15 cellular contexts compared by ENCODE assay signal in the genomic region with DNA sequence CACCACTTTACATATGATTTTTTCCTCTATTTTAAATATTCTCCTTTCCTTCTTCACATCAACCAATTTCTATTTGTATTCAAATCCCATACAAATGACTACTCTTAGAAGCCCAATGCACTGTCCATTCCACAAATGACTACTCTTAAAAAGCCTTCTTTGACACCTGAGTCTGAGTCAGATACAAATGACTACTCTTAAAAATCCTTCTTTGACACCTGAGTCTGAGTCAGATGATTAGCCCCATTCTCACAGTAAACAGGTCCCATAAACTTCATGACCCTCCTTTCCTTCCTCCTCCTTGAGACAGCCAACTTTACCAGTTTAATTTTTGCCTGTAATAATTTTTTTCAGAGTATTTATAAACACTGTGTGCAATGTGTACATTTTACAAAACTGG.
"Had no signal": no experiment of that assay in that cellular context is flagged by ENCODE, and none has a peak within 500 bp of the region (broad histone marks: within the 10 kb centered on the region; RNA-seq: fewer than 3 reads in every experiment).

No MANE protein-coding gene starts in this region.

- ATAC-seq: left lung, right lobe of liver had no signal

- H3K9me3 Mint-ChIP-seq: activated CD4-positive, alpha-beta T cell treated with anti-CD3 and anti-CD28 coated beads, Interleukin-2, amount 10 ng/mL, durations not matched to agents 7 days and 5 days; activated T-helper 2 cell treated with anti-CD3 and anti-CD28 coated beads, Interferon-gamma antibody, Interleukin-2, Interleukin-4, amounts not matched to agents 10 μg/mL and 5 μg/mL and 100 μg/mL, durations not matched to agents 14 hours and 24 hours and 36 hours; brain; nephron progenitor cell had no signal

- H3K4me1 Mint-ChIP-seq: activated CD4-positive, alpha-beta T cell treated with anti-CD3 and anti-CD28 coated beads, Interleukin-2, amount 10 ng/mL, durations not matched to agents 7 days and 5 days; brain; nephron progenitor cell had no signal

- H3K27me3 Mint-ChIP-seq: activated CD4-positive, alpha-beta T cell treated with anti-CD3 and anti-CD28 coated beads, Interleukin-2, amount 10 ng/mL, durations not matched to agents 7 days and 5 days; activated naive CD8-positive, alpha-beta T cell had no signal

- H3K36me3 Mint-ChIP-seq: activated naive CD8-positive, alpha-beta T cell; brain had no signal

- DNase-seq: activated CD4-positive, alpha-beta T cell treated with anti-CD3 and anti-CD28 coated beads, Interleukin-2, amount 10 ng/mL, durations not matched to agents 7 days and 5 days; activated CD4-positive, CD25-positive, alpha-beta regulatory T cell treated with anti-CD3 and anti-CD28 coated beads, Interleukin-2, amount 50 U/mL, for 72 hours; activated T-cell treated with anti-CD3 and anti-CD28 coated beads for 4 hours; caudate nucleus; cortex of kidney; esophagus squamous epithelium; kidney glomerular epithelial cell; left lung; nephron progenitor cell; right lobe of liver; stimulated activated CD4-positive, alpha-beta T cell treated with anti-CD3 and anti-CD28 coated beads, Interleukin-2, amount 100 ng/mL, for 48 hours; tibial artery had no signal

- H3K4me3 Mint-ChIP-seq: activated CD4-positive, alpha-beta T cell treated with anti-CD3 and anti-CD28 coated beads, Interleukin-2, amount 10 ng/mL, durations not matched to agents 7 days and 5 days; activated naive CD8-positive, alpha-beta T cell; brain; nephron progenitor cell had no signal

- H3K27ac Mint-ChIP-seq: activated CD4-positive, alpha-beta T cell treated with anti-CD3 and anti-CD28 coated beads, Interleukin-2, amount 10 ng/mL, durations not matched to agents 7 days and 5 days; activated naive CD8-positive, alpha-beta T cell; activated T-helper 2 cell treated with anti-CD3 and anti-CD28 coated beads, Interferon-gamma antibody, Interleukin-2, Interleukin-4, amounts not matched to agents 10 μg/mL and 5 μg/mL and 100 μg/mL, durations not matched to agents 14 hours and 24 hours and 36 hours; brain; nephron progenitor cell had no signal
